8 cellular contexts compared by ENCODE assay signal in genomic region chr7:112938895-112939588, GRCh38.
DNase-seq lines count a peak whose midpoint lies in the region; ATAC-seq and TF ChIP-seq lines count a peak whose summit lies in the region.

No MANE protein-coding gene starts in this region.

- peak overlapping the region; percentile 84 to 99 (median 98) for H3K27ac Mint-ChIP-seq in immature natural killer cell

- H3K9me3 Mint-ChIP-seq in immature natural killer cell: no peaks in the 10 kb centered on the region

- TF ChIP-seq CTCF in GM10266 (IDR thresholded peaks at IDR 0.05; ENCODE audit: control insufficient read depth, insufficient read depth, low read depth, missing control alignments): no peak

- peak; percentile 32 for DNase-seq in GM10266 (ENCODE audit: extremely low spot score)
- peak; percentile 34 for DNase-seq in SK-N-DZ (ENCODE audit: low spot score)
- DNase-seq in caudate nucleus (lab: John Stamatoyannopoulos, UW): peak in 28 of 61 donors; percentile 3 to 75 (median 42)
- peak in 1 of 3 donors; percentile 2 for DNase-seq in immature natural killer cell

- H3K4me3 Mint-ChIP-seq in immature natural killer cell: peak overlapping the region; percentile 87 to 100 (median 93)

- peak overlapping the region; percentile 74 to 83 (median 82) for H3K9ac ChIP-seq in skeletal muscle tissue (ENCODE audit: low read depth in 1 of 3, low read length in 3 of 3)

- H3K4me3 ChIP-seq in skeletal muscle tissue (ENCODE audit: low read length in 3 of 3): peak overlapping the region; percentile 76 to 90 (median 87)

- H3K27ac ChIP-seq in caudate nucleus (ENCODE audit: low read depth, low read length): peak overlapping the region; percentile 83
- H3K27ac ChIP-seq in skeletal muscle tissue (ENCODE audit: low read depth, low read length): peak overlapping the region; percentile 70

- H3K9me3 ChIP-seq in skeletal muscle tissue (ENCODE audit: control insufficient read depth in 3 of 3, low read length in 3 of 3): no peaks in the 10 kb centered on the region

- peak; percentile 11 for ATAC-seq in HG02973 (IDR thresholded peaks at IDR 0.05; ENCODE audit: unreplicated experiment)
- ATAC-seq in HG03432 (IDR thresholded peaks at IDR 0.05; ENCODE audit: unreplicated experiment): no peak
- no peak for ATAC-seq in HG02870 (IDR thresholded peaks at IDR 0.05; ENCODE audit: unreplicated experiment)

- peaks cover 7 to 16% (median 15%) of the 10 kb centered on the region in 3 donors for H3K27me3 Mint-ChIP-seq in immature natural killer cell (ENCODE audit: low read depth in 3 of 3)

- H3K4me1 ChIP-seq in skeletal muscle tissue (ENCODE audit: control insufficient read depth in 3 of 3, insufficient read depth in 3 of 3, low read length in 3 of 3): peaks cover 9 to 16% (median 11%) of the 10 kb centered on the region in 3 donors

- peaks cover 0 to 4% (median 3%) of the 10 kb centered on the region in 3 donors for H3K36me3 Mint-ChIP-seq in immature natural killer cell

- no peaks in the 10 kb centered on the region for H3K36me3 ChIP-seq in skeletal muscle tissue (ENCODE audit: control insufficient read depth in 3 of 3, insufficient read depth in 3 of 3, low read length in 3 of 3)

- H3K4me1 Mint-ChIP-seq in immature natural killer cell: peaks cover 33 to 52% of the 10 kb centered on the region in 2 donors

- H3K27me3 ChIP-seq in skeletal muscle tissue (ENCODE audit: control insufficient read depth in 3 of 3, insufficient read depth in 3 of 3, low read length in 3 of 3): no peaks in the 10 kb centered on the region
